ENCODE assay signal across 8 cellular contexts in genomic region chr17:750431-751037, GRCh38. TPM values are rescaled to one million over a fixed set of nuclear protein-coding genes. Genes with fewer than 3 reads are reported as not detected.
DNase-seq lines count a peak whose midpoint lies in the region; ATAC-seq and TF ChIP-seq lines count a peak whose summit lies in the region.

No MANE protein-coding gene starts in this region.

- H2AK5ac ChIP-seq in neuronal stem cell (ENCODE audit: low read depth, low read length), result no peak overlapping the region

- H3K36me3 ChIP-seq in MG63 (peaks cover 17% of the 10 kb centered on the region), neuronal stem cell (replicated peaks in 1 of 2; ENCODE audit: control insufficient read depth in 2 of 2, insufficient read depth in 2 of 2, low read length in 2 of 2) (peaks cover 32 to 45% of the 10 kb centered on the region in 2 donors), tibial nerve (peaks cover 0 to 32% (median 18%) of the 10 kb centered on the region in 3 donors)

- peaks cover 19% of the 10 kb centered on the region for H3K79me1 ChIP-seq in neuronal stem cell (ENCODE audit: low read depth, low read length)

- no peak overlapping the region for H2BK120ac ChIP-seq in neuronal stem cell (ENCODE audit: low read depth, low read length)

- no peak for ATAC-seq in GM21723 (IDR thresholded peaks at IDR 0.05; ENCODE audit: unreplicated experiment)

- peak overlapping the region; percentile 94 for H3K4me3 Mint-ChIP-seq in chondrocyte (ENCODE audit: unreplicated experiment)

- no peak for TF ChIP-seq POLR2A in tibial nerve (IDR thresholded peaks at IDR 0.05)

- no peak overlapping the region for H2BK12ac ChIP-seq in neuronal stem cell (ENCODE audit: low read length)

- H3K4me2 ChIP-seq in neuronal stem cell (ENCODE audit: insufficient read depth, low read length, poor library complexity, severe bottlenecking), result peak overlapping the region; percentile 80

- H3K4me3 ChIP-seq in MG63, result peak overlapping the region; percentile 70
- peak overlapping the region in 1 of 2 donors; percentile 72 for H3K4me3 ChIP-seq in neuronal stem cell (ENCODE audit: low read length in 2 of 2)
- peak overlapping the region in 1 of 4 donors; percentile 72 for H3K4me3 ChIP-seq in tibial nerve

- peaks cover 25% of the 10 kb centered on the region for H3K4me1 Mint-ChIP-seq in chondrocyte (ENCODE audit: low read depth)

- DNase-seq in DMS79 (lab: John Stamatoyannopoulos, UW), result peak; percentile 78
- DNase-seq in MG63, result no peak
- no peak for DNase-seq in chondrocyte (ENCODE audit: low spot score)
- no peak for DNase-seq in neuronal stem cell (ENCODE audit: low spot score)
- no peak for DNase-seq in kidney glomerular epithelial cell (lab: John Stamatoyannopoulos, UW)
- no peak for DNase-seq in tibial nerve (ENCODE audit: low spot score in 2 of 2)
- DNase-seq in NCI-H510A (lab: John Stamatoyannopoulos, UW), result no peak

- H3K4me1 ChIP-seq in neuronal stem cell (ENCODE audit: control insufficient read depth in 2 of 2, insufficient read depth in 1 of 2, low read depth in 1 of 2, low read length in 2 of 2) (peaks cover 3 to 5% of the 10 kb centered on the region in 2 donors), tibial nerve (peaks cover 0 to 26% (median 14%) of the 10 kb centered on the region in 4 donors)

- TF ChIP-seq CTCF in chondrocyte (IDR thresholded peaks at IDR 0.05) (no peak), tibial nerve (IDR thresholded peaks at IDR 0.05) (no peak)

- H3K9me3 Mint-ChIP-seq in chondrocyte (ENCODE audit: low read depth), result no peaks in the 10 kb centered on the region

- no peak overlapping the region for H3K23ac ChIP-seq in neuronal stem cell (ENCODE audit: low read depth, low read length, poor library complexity)

- H2AFZ ChIP-seq in neuronal stem cell (ENCODE audit: low read length), result no peak overlapping the region

- H3K27ac Mint-ChIP-seq in chondrocyte (ENCODE audit: unreplicated experiment), result no peak overlapping the region

- no peak overlapping the region for H3K14ac ChIP-seq in neuronal stem cell (ENCODE audit: low read length)

- no peak for TF ChIP-seq EP300 in tibial nerve (IDR thresholded peaks at IDR 0.05)

- H3K9ac ChIP-seq in neuronal stem cell (ENCODE audit: low read depth, low read length, poor library complexity), result no peak overlapping the region

- no peak overlapping the region for H4K91ac ChIP-seq in neuronal stem cell (ENCODE audit: low read depth, low read length, poor library complexity)

- H3K27me3 ChIP-seq in MG63 (no peaks in the 10 kb centered on the region), neuronal stem cell (ENCODE audit: control insufficient read depth in 3 of 3, insufficient read depth in 3 of 3, low read depth in 1 of 3, low read length in 3 of 3) (no peaks in the 10 kb centered on the region), tibial nerve (no peaks in the 10 kb centered on the region)

- H3K18ac ChIP-seq in neuronal stem cell (ENCODE audit: low read length), result no peak overlapping the region

- H3K36me3 Mint-ChIP-seq in chondrocyte (ENCODE audit: low read depth), result peaks cover 5% of the 10 kb centered on the region

- WGBS in neuronal stem cell (ENCODE audit: extremely low coverage in 2 of 2, insufficient read length in 2 of 2, insufficient replicate concordance in 1 of 2), 2 donors, result no CpG with 5 or more reads among the region's 8 CpGs
- 69 to 83% methylated on average over 8 of the region's 8 CpGs for WGBS in tibial nerve, 2 donors

- no peak overlapping the region for H2BK5ac ChIP-seq in neuronal stem cell (ENCODE audit: low read length)

- H3K4ac ChIP-seq in neuronal stem cell (ENCODE audit: low read length), result no peak overlapping the region

- H3K27ac ChIP-seq in neuronal stem cell (replicated peaks; ENCODE audit: low read length) (no peak overlapping the region), tibial nerve (no peak overlapping the region)

- no peaks in the 10 kb centered on the region for H3K27me3 Mint-ChIP-seq in chondrocyte (ENCODE audit: low read depth)

- no peaks in the 10 kb centered on the region for H3K9me3 ChIP-seq in MG63
- H3K9me3 ChIP-seq in neuronal stem cell (replicated peaks in 1 of 2; ENCODE audit: control insufficient read depth in 2 of 2, insufficient read depth in 1 of 2, low read depth in 1 of 2, low read length in 2 of 2), result peaks cover 19 to 20% of the 10 kb centered on the region in 2 donors
- no peaks in the 10 kb centered on the region for H3K9me3 ChIP-seq in tibial nerve

- H4K8ac ChIP-seq in neuronal stem cell (ENCODE audit: low read depth, low read length), result no peak overlapping the region

- H2BK15ac ChIP-seq in neuronal stem cell (ENCODE audit: low read length), result no peak overlapping the region

RNA-seq across cellular contexts. Expression of gene GEMIN4, which starts 1.5 kb away (rescaled TPM):
- 14.1 and 21.3 TPM in 2 replicates for total RNA-seq in MG63 (2014; rRNA removed; shearing (Covaris generic); ENCODE audit: low replicate concordance)
- total RNA-seq in chondrocyte, result 11.8 to 15.9 TPM (median 12.6 TPM) in 3 replicates
- polyA plus RNA-seq in neuronal stem cell (2013, experiment 1 of 2), result 23.9 TPM
- 22.5 TPM for polyA plus RNA-seq in neuronal stem cell (2013, experiment 2 of 2)
- 10 to 100 TPM in 3 of 4 donors, 1 to 10 TPM in 1; 9.9 to 29.0 (median 15.9) TPM for total RNA-seq in tibial nerve

RNA-seq across cellular contexts. Expression of gene TLCD3A, which starts 18.1 kb away (rescaled TPM):
- total RNA-seq in MG63 (2014; rRNA removed; shearing (Covaris generic); ENCODE audit: low replicate concordance), result 5.7 and 6.7 TPM in 2 replicates
- total RNA-seq in chondrocyte (26.8 to 28.2 TPM (median 27.2 TPM) in 3 replicates), tibial nerve (1 to 10 TPM; 3.9 to 6.3 (median 5.8) TPM)
- polyA plus RNA-seq in neuronal stem cell (2013, experiment 1 of 2), result 25.6 TPM
- 25.3 TPM for polyA plus RNA-seq in neuronal stem cell (2013, experiment 2 of 2)

RNA-seq across cellular contexts. Expression of gene GLOD4, which starts 31.5 kb away (rescaled TPM):
- total RNA-seq in MG63 (2014; rRNA removed; shearing (Covaris generic); ENCODE audit: low replicate concordance), result 25.9 and 27.7 TPM in 2 replicates
- 53.4 to 54.5 TPM (median 54.0 TPM) in 3 replicates for total RNA-seq in chondrocyte
- 79.0 TPM for polyA plus RNA-seq in neuronal stem cell (2013, experiment 1 of 2)
- 78.5 TPM for polyA plus RNA-seq in neuronal stem cell (2013, experiment 2 of 2)
- total RNA-seq in tibial nerve, result 10 to 100 TPM; 28.6 to 53.7 (median 37.0) TPM

RNA-seq across cellular contexts. Expression of gene MRM3, which starts 31.6 kb away (rescaled TPM):
- 11.1 and 21.8 TPM in 2 replicates for total RNA-seq in MG63 (2014; rRNA removed; shearing (Covaris generic); ENCODE audit: low replicate concordance)
- total RNA-seq in chondrocyte (7.2 to 8.5 TPM (median 7.3 TPM) in 3 replicates), tibial nerve (10 to 100 TPM; 18.6 to 29.1 (median 24.8) TPM)
- polyA plus RNA-seq in neuronal stem cell (2013, experiment 1 of 2), result 11.1 TPM
- 11.0 TPM for polyA plus RNA-seq in neuronal stem cell (2013, experiment 2 of 2)

RNA-seq across cellular contexts. Expression of gene VPS53, which starts 35.9 kb away (rescaled TPM):
- total RNA-seq in MG63 (2014; rRNA removed; shearing (Covaris generic); ENCODE audit: low replicate concordance), result 5.1 and 6.9 TPM in 2 replicates
- 63.7 to 82.3 TPM (median 74.8 TPM) in 3 replicates for total RNA-seq in chondrocyte
- 14.6 TPM for polyA plus RNA-seq in neuronal stem cell (2013, experiment 1 of 2)
- polyA plus RNA-seq in neuronal stem cell (2013, experiment 2 of 2), result 14.5 TPM
- 10 to 100 TPM; 24.1 to 47.0 (median 32.8) TPM for total RNA-seq in tibial nerve
